ENCODE assay signal across 7 cellular contexts in genomic region chr6:71491844-71492243, GRCh38.
"Had no signal": no experiment of that assay in that cellular context is flagged by ENCODE, and none has a peak within 500 bp of the region (broad histone marks: within the 10 kb centered on the region; RNA-seq: fewer than 3 reads in every experiment).

No MANE protein-coding gene starts in this region.

- H3K4me3 ChIP-seq: GM23248, K562 had no signal

- H3K27ac ChIP-seq: GM23248 had no signal

- DNase-seq: GM23248, GOT3, H9, HCEC 1CT, IMR-90, KG1 had no signal

- ATAC-seq: K562 had no signal
